Comparison of ENCODE assay signal across 10 cellular contexts in genomic region chr20:21514553-21515251, GRCh38. TPM values are rescaled to one million over a fixed set of nuclear protein-coding genes. Genes with fewer than 3 reads are reported as not detected.
DNase-seq lines count a peak whose midpoint lies in the region; ATAC-seq and TF ChIP-seq lines count a peak whose summit lies in the region.
"Had no signal": no experiment of that assay in that cellular context is flagged by ENCODE, and none has a peak within 500 bp of the region (broad histone marks: within the 10 kb centered on the region; RNA-seq: fewer than 3 reads in every experiment).

No MANE protein-coding gene starts in this region.

- ATAC-seq in omental fat pad (ENCODE audit: low FRiP score) = no peak

- H3K9ac ChIP-seq in NT2/D1 (ENCODE audit: insufficient read length, low read depth) (no peak overlapping the region), iPS-18a (ENCODE audit: low read length) (no peak overlapping the region)

- H3K27me3 ChIP-seq in NT2/D1 (ENCODE audit: insufficient read depth, insufficient read length) (peaks cover 90% of the 10 kb centered on the region), iPS-18a (ENCODE audit: control insufficient read depth, insufficient read depth, low read length) (peaks cover 97% of the 10 kb centered on the region), suprapubic skin (peaks cover 100% of the 10 kb centered on the region)

- no peak for TF ChIP-seq EP300 in suprapubic skin (IDR thresholded peaks at IDR 0.05)

- H3K4me3 Mint-ChIP-seq in activated naive CD8-positive, alpha-beta T cell = peak overlapping the region; percentile 74
- no peak overlapping the region for H3K4me3 Mint-ChIP-seq in activated naive CD8-positive, alpha-beta T cell treated with anti-CD3 and anti-CD28 coated beads for 36 hours

- peaks cover 48% of the 10 kb centered on the region for H3K4me1 Mint-ChIP-seq in activated naive CD8-positive, alpha-beta T cell (ENCODE audit: low read depth)
- peaks cover 28% of the 10 kb centered on the region for H3K4me1 Mint-ChIP-seq in activated naive CD8-positive, alpha-beta T cell treated with anti-CD3 and anti-CD28 coated beads for 36 hours

- H3K27ac Mint-ChIP-seq in activated naive CD8-positive, alpha-beta T cell = no peak overlapping the region
- no peak overlapping the region for H3K27ac Mint-ChIP-seq in activated naive CD8-positive, alpha-beta T cell treated with anti-CD3 and anti-CD28 coated beads for 36 hours

- 2% methylated on average over 24 of the region's 39 CpGs for WGBS in suprapubic skin

- peaks cover 47% of the 10 kb centered on the region for H3K27me3 Mint-ChIP-seq in activated naive CD8-positive, alpha-beta T cell
- peaks cover 96% of the 10 kb centered on the region for H3K27me3 Mint-ChIP-seq in activated naive CD8-positive, alpha-beta T cell treated with anti-CD3 and anti-CD28 coated beads for 36 hours

- no peak for TF ChIP-seq POLR2A in suprapubic skin (IDR thresholded peaks at IDR 0.05)

- H3K9me3 ChIP-seq in NT2/D1 (ENCODE audit: insufficient read depth, low read length) = no peaks in the 10 kb centered on the region
- H3K9me3 ChIP-seq in iPS-18a (ENCODE audit: control insufficient read depth, low read depth, low read length) = no peaks in the 10 kb centered on the region
- H3K9me3 ChIP-seq in suprapubic skin = no peaks in the 10 kb centered on the region

- H3K36me3 ChIP-seq in NT2/D1 (ENCODE audit: insufficient read depth, insufficient read length, low read length) (no peaks in the 10 kb centered on the region), iPS-18a (ENCODE audit: control insufficient read depth, low read depth, low read length) (no peaks in the 10 kb centered on the region), suprapubic skin (no peaks in the 10 kb centered on the region)
- H3K36me3 ChIP-seq: cardiac muscle cell had no signal

- peak overlapping the region; percentile 11 for H3K4me3 ChIP-seq in NT2/D1 (ENCODE audit: insufficient read length, low read depth)
- peak overlapping the region; percentile 42 for H3K4me3 ChIP-seq in iPS-18a (ENCODE audit: low read length)
- peak overlapping the region; percentile 41 for H3K4me3 ChIP-seq in suprapubic skin
- H3K4me3 ChIP-seq: cardiac muscle cell had no signal

- DNase-seq in activated naive CD8-positive, alpha-beta T cell treated with anti-CD3 and anti-CD28 coated beads for 36 hours = no peak
- DNase-seq in NT2/D1 (ENCODE audit: low read depth, low spot score) (no peak), suprapubic skin (ENCODE audit: low spot score in 2 of 2) (no peak), omental fat pad (ENCODE audit: low spot score) (no peak), cerebellar cortex (ENCODE audit: low spot score) (no peak), NCI-H2227 (lab: John Stamatoyannopoulos, UW; ENCODE audit: unreplicated experiment) (no peak)
- DNase-seq: activated CD4-positive, alpha-beta T cell treated with anti-CD3 and anti-CD28 coated beads, Interleukin-2, amount 50 U/mL, for 4 hours had no signal

- H3K4me1 ChIP-seq in NT2/D1 (ENCODE audit: insufficient read depth, insufficient read length) = peaks cover 13% of the 10 kb centered on the region
- H3K4me1 ChIP-seq in iPS-18a (ENCODE audit: control insufficient read depth, low read depth, low read length) = peaks cover 33% of the 10 kb centered on the region
- H3K4me1 ChIP-seq in suprapubic skin = peaks cover 66% of the 10 kb centered on the region

- no peaks in the 10 kb centered on the region for H3K9me3 Mint-ChIP-seq in activated naive CD8-positive, alpha-beta T cell (ENCODE audit: low read depth)
- no peaks in the 10 kb centered on the region for H3K9me3 Mint-ChIP-seq in activated naive CD8-positive, alpha-beta T cell treated with anti-CD3 and anti-CD28 coated beads for 36 hours

- no peak for TF ChIP-seq CTCF in suprapubic skin (IDR thresholded peaks at IDR 0.05)
- no peak for TF ChIP-seq CTCF in omental fat pad (IDR thresholded peaks at IDR 0.05)

- H3K36me3 Mint-ChIP-seq in activated naive CD8-positive, alpha-beta T cell = no peaks in the 10 kb centered on the region
- H3K36me3 Mint-ChIP-seq in activated naive CD8-positive, alpha-beta T cell treated with anti-CD3 and anti-CD28 coated beads for 36 hours = no peaks in the 10 kb centered on the region

- H3K27ac ChIP-seq in iPS-18a (ENCODE audit: low read length) = no peak overlapping the region
- H3K27ac ChIP-seq in suprapubic skin = no peak overlapping the region
- H3K27ac ChIP-seq: cardiac muscle cell had no signal

RNA-seq across cellular contexts. Expression of gene NKX2-2, which starts 0.8 kb away (rescaled TPM):
- total RNA-seq in activated naive CD8-positive, alpha-beta T cell treated with anti-CD3 and anti-CD28 coated beads for 36 hours = not detected
- total RNA-seq in suprapubic skin (not detected), omental fat pad (not detected)
- total RNA-seq: cardiac muscle cell had no signal
